In genomic region chr20:12860619-12861247, GRCh38 we compare ENCODE assay signal across 21 cellular contexts.
"Had no signal": no experiment of that assay in that cellular context is flagged by ENCODE, and none has a peak within 500 bp of the region (broad histone marks: within the 10 kb centered on the region; RNA-seq: fewer than 3 reads in every experiment).

No MANE protein-coding gene starts in this region.

- H3K27me3 ChIP-seq: right lobe of liver, suprapubic skin, thyroid gland, vagina had no signal

- H3K9me3 ChIP-seq: prostate gland, right lobe of liver, suprapubic skin, thyroid gland, vagina had no signal

- H3K27ac Mint-ChIP-seq: effector memory CD8-positive, alpha-beta T cell; naive thymus-derived CD4-positive, alpha-beta T cell; nephron progenitor cell; stimulated activated effector memory CD8-positive, alpha-beta T cell treated with anti-CD3 and anti-CD28 coated beads, Interleukin-12 subunit alpha, Interleukin-12 subunit beta, amount 100 ng/mL, for 72 hours; type B pancreatic cell had no signal

- H3K36me3 ChIP-seq: heart right ventricle, left ventricle myocardium inferior, prostate gland, right lobe of liver, suprapubic skin, thyroid gland, vagina had no signal

- H3K27me3 Mint-ChIP-seq: effector memory CD8-positive, alpha-beta T cell had no signal

- H3K9me3 Mint-ChIP-seq: type B pancreatic cell had no signal

- H3K27ac ChIP-seq: coronary artery, dorsolateral prefrontal cortex, heart right ventricle, left ventricle myocardium inferior, parathyroid adenoma, prostate gland, right lobe of liver, suprapubic skin, thyroid gland, vagina had no signal

- H3K4me3 ChIP-seq: coronary artery, dorsolateral prefrontal cortex, heart right ventricle, left ventricle myocardium inferior, prostate gland, right lobe of liver, suprapubic skin, thyroid gland, vagina had no signal

- H3K4me1 ChIP-seq: heart right ventricle, left ventricle myocardium inferior, parathyroid adenoma, prostate gland, right lobe of liver, suprapubic skin, thyroid gland, vagina had no signal

- H3K4me3 Mint-ChIP-seq: effector memory CD8-positive, alpha-beta T cell; naive thymus-derived CD4-positive, alpha-beta T cell; nephron progenitor cell; stimulated activated effector memory CD8-positive, alpha-beta T cell treated with anti-CD3 and anti-CD28 coated beads, Interleukin-12 subunit alpha, Interleukin-12 subunit beta, amount 100 ng/mL, for 72 hours; type B pancreatic cell had no signal

- H3K36me3 Mint-ChIP-seq: stimulated activated effector memory CD8-positive, alpha-beta T cell treated with anti-CD3 and anti-CD28 coated beads, Interleukin-12 subunit alpha, Interleukin-12 subunit beta, amount 100 ng/mL, for 72 hours; type B pancreatic cell had no signal

- DNase-seq: dorsolateral prefrontal cortex; effector memory CD8-positive, alpha-beta T cell; heart right ventricle; hypothalamus; kidney glomerular epithelial cell; left ventricle myocardium inferior; naive thymus-derived CD4-positive, alpha-beta T cell; nephron progenitor cell; retina; right lobe of liver; stimulated activated CD4-positive, alpha-beta T cell treated with anti-CD3 and anti-CD28 coated beads, Interleukin-4, amount 100 ng/mL, for 1 hour; stimulated activated CD8-positive, alpha-beta memory T cell treated with anti-CD3 and anti-CD28 coated beads, Interleukin-4, amount 100 ng/mL, for 48 hours; stimulated activated naive CD8-positive, alpha-beta T cell treated with anti-CD3 and anti-CD28 coated beads, Interleukin-15, Interleukin-2, amounts not matched to agents 100 U/mL and 50 U/mL, for 24 hours; thyroid gland had no signal

- H3K4me1 Mint-ChIP-seq: naive thymus-derived CD4-positive, alpha-beta T cell; stimulated activated effector memory CD8-positive, alpha-beta T cell treated with anti-CD3 and anti-CD28 coated beads, Interleukin-12 subunit alpha, Interleukin-12 subunit beta, amount 100 ng/mL, for 72 hours had no signal

- ATAC-seq: effector memory CD8-positive, alpha-beta T cell; heart right ventricle; naive thymus-derived CD4-positive, alpha-beta T cell; right lobe of liver; stimulated activated effector memory CD8-positive, alpha-beta T cell treated with anti-CD3 and anti-CD28 coated beads, Interleukin-12 subunit alpha, Interleukin-12 subunit beta, amount 100 ng/mL, for 72 hours; stimulated activated naive CD8-positive, alpha-beta T cell treated with anti-CD3 and anti-CD28 coated beads, Interleukin-15, Interleukin-2, amounts not matched to agents 100 U/mL and 50 U/mL, for 24 hours had no signal
